8 cellular contexts compared by ENCODE assay signal in the genomic region with DNA sequence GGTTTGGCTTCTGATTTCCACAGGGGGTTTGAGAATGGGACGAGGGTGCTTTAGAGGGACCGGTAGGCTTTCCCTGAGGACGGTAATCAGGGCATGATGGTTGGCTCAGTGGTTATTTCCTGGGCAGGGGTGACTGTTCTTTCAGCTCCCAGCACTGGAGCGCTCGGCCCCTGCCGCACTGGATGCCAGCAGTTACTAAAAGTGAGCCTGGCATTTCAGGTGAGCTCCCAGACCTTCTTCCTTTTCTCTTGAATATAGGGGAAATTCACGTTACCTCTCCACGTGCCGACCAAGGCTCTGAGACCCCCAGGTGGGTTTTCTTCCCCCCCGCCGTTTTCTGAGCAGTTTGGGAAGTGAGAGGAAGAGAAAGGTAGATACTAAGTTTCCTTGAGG. TPM values are rescaled to one million over a fixed set of nuclear protein-coding genes. Genes with fewer than 3 reads are reported as not detected.
DNase-seq lines count a peak whose midpoint lies in the region; ATAC-seq and TF ChIP-seq lines count a peak whose summit lies in the region.

No MANE protein-coding gene starts in this region.

- no peak for TF ChIP-seq POLR2A in esophagus squamous epithelium (IDR thresholded peaks at IDR 0.05)

- ATAC-seq in psoas muscle (no peak), left lobe of liver (no peak)

- H3K9me3 ChIP-seq in SJCRH30 (replicated peaks) = no peaks in the 10 kb centered on the region
- no peaks in the 10 kb centered on the region for H3K9me3 ChIP-seq in esophagus squamous epithelium
- no peaks in the 10 kb centered on the region for H3K9me3 ChIP-seq in psoas muscle

- no peaks in the 10 kb centered on the region for H3K27me3 ChIP-seq in SJCRH30
- H3K27me3 ChIP-seq in esophagus squamous epithelium = no peaks in the 10 kb centered on the region
- no peaks in the 10 kb centered on the region for H3K27me3 ChIP-seq in psoas muscle (ENCODE audit: insufficient read depth in 3 of 3, low read length in 2 of 3)

- H3K36me3 ChIP-seq in SJCRH30 (no peaks in the 10 kb centered on the region), esophagus squamous epithelium (peaks cover 0 to 31% (median 0%) of the 10 kb centered on the region in 3 donors), psoas muscle (ENCODE audit: insufficient read depth in 1 of 2, low read depth in 1 of 2) (peaks cover 0 to 21% of the 10 kb centered on the region in 2 donors)

- intact Hi-C loops in esophagus squamous epithelium (cut with DNase I) (no loop called here), psoas muscle (cut with DNase I) (loop anchor here (5.0 to 10.0 kb wide), 2 partner anchors 277 to 285 kb away; partner anchors contain the start of genes MANF (in 1 of the 2) and RBM15B (in 1 of the 2))

- H3K4me3 ChIP-seq in GM12864 (ENCODE audit: low read depth, low read length) (peak overlapping the region; percentile 94), SJCRH30 (peak overlapping the region; percentile 68), esophagus squamous epithelium (peak overlapping the region; percentile 65 to 99 (median 83)), psoas muscle (peak overlapping the region; percentile 89)

- H3K27ac ChIP-seq in SJCRH30 = peak overlapping the region; percentile 70; the same call in 1 of the 2 replicates
- peak overlapping the region; percentile 90 to 98 (median 94) for H3K27ac ChIP-seq in esophagus squamous epithelium
- peak overlapping the region; percentile 82 for H3K27ac ChIP-seq in psoas muscle

- DNase-seq in GM12864 (ENCODE audit: low read depth) (no peak), SJCRH30 (no peak), esophagus squamous epithelium (lab: John Stamatoyannopoulos, UW) (no peak), psoas muscle (no peak), HT-29 (ENCODE audit: low spot score) (no peak), cerebellar cortex (ENCODE audit: low spot score) (no peak), left lobe of liver (ENCODE audit: low spot score) (no peak)
- no peak for DNase-seq in stimulated activated CD4-positive, alpha-beta T cell treated with anti-CD3 and anti-CD28 coated beads, Interleukin-4, amount 100 ng/mL, for 1 hour

- 0 to 18% methylated on average over 1 to 10 of the region's 11 CpGs for WGBS in esophagus squamous epithelium, 2 donors
- 24 to 39% (median 32%) methylated on average over 11 of the region's 11 CpGs for WGBS in psoas muscle, 3 donors

- H3K4me1 ChIP-seq in SJCRH30 (peaks cover 4% of the 10 kb centered on the region; the same call in 1 of the 2 replicates), esophagus squamous epithelium (peaks cover 45 to 79% (median 46%) of the 10 kb centered on the region in 3 donors), psoas muscle (peaks cover 23% of the 10 kb centered on the region)

- TF ChIP-seq CTCF in GM12864 (IDR thresholded peaks at IDR 0.05; ENCODE audit: low read depth, low read length, missing control alignments) (no peak), esophagus squamous epithelium (IDR thresholded peaks at IDR 0.05) (no peak), psoas muscle (IDR thresholded peaks at IDR 0.05) (no peak)

RNA-seq across cellular contexts. Expression of gene TEX264, which starts 1.0 kb away (rescaled TPM):
- total RNA-seq in SJCRH30 (2014; rRNA removed; shearing (Covaris generic)) = 34.7 and 35.0 TPM in 2 replicates
- total RNA-seq in esophagus squamous epithelium (10 to 100 TPM; 39.9 to 65.0 (median 57.3) TPM), psoas muscle (10 to 100 TPM; 16.8 to 29.6 (median 21.9) TPM), left lobe of liver (39.2 TPM)
- 10 to 100 TPM; 60.9 to 71.5 (median 66.2) TPM for polyA plus RNA-seq in psoas muscle
- 41.0 and 44.2 TPM in 2 replicates for total RNA-seq in HT-29 (2014; rRNA removed; shearing (Covaris generic))

RNA-seq across cellular contexts. Expression of gene GRM2, which starts 34.8 kb away (rescaled TPM):
- total RNA-seq in SJCRH30 (2014; rRNA removed; shearing (Covaris generic)) = 0.16 and 0.30 TPM in 2 replicates
- total RNA-seq in esophagus squamous epithelium (under 1 TPM in 3 of 4 donors, not detected in 1; 0.04 to 0.57 (median 0.53) TPM), psoas muscle (under 1 TPM; 0.15 to 0.58 (median 0.42) TPM), left lobe of liver (0.05 TPM)
- under 1 TPM; 0.09 to 0.13 (median 0.11) TPM for polyA plus RNA-seq in psoas muscle
- 0.21 TPM in 1 of 2 replicates, not detected in the other for total RNA-seq in HT-29 (2014; rRNA removed; shearing (Covaris generic))
